12 cellular contexts compared by ENCODE assay signal in the genomic region with DNA sequence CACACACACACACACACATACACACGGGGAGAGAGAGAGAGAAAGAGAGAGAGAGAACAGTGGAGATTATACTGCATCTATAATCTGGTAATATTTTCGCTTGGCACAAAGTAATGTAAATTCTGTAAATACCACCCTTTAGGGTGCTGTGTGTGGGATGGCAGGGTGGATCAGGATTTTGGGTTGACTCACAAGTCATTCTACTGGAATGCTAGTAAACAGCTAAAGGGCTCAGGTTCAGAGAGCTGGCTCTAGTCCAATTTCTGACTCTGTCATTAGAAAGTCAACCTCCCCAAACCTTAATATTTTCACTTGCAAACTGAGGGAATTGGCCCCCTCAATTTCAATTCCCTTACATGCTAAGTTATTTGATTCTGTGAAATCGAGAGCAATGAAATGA.
"Had no signal": no experiment of that assay in that cellular context is flagged by ENCODE, and none has a peak within 500 bp of the region (broad histone marks: within the 10 kb centered on the region; RNA-seq: fewer than 3 reads in every experiment).

No MANE protein-coding gene starts in this region.

- H3K36me3 ChIP-seq: left ventricle myocardium inferior, uterus had no signal

- H3K9me3 ChIP-seq: left ventricle myocardium inferior, uterus had no signal

- H3K4me1 Mint-ChIP-seq: activated naive CD4-positive, alpha-beta T cell treated with anti-CD3 and anti-CD28 coated beads, Interleukin-2, amount 10 ng/mL, durations not matched to agents 7 days and 5 days; naive thymus-derived CD8-positive, alpha-beta T cell; stimulated activated memory B cell treated with anti-CD40 and anti-IgM and Interleukin-4, amounts not matched to agents 10 μg/mL and 1 μg/mL and 100 μg/mL, for 72 hours had no signal

- H3K4me1 ChIP-seq: left ventricle myocardium inferior, uterus had no signal

- H3K4me3 ChIP-seq: dorsolateral prefrontal cortex, left ventricle myocardium inferior, uterus had no signal

- H3K27ac ChIP-seq: dorsolateral prefrontal cortex, left ventricle myocardium inferior, uterus, VCaP had no signal

- ATAC-seq: naive thymus-derived CD8-positive, alpha-beta T cell; stimulated activated memory B cell treated with anti-CD40 and anti-IgM and Interleukin-4, amounts not matched to agents 10 μg/mL and 1 μg/mL and 100 μg/mL, for 72 hours had no signal

- DNase-seq: activated CD4-positive, alpha-beta T cell treated with anti-CD3 and anti-CD28 coated beads, Interleukin-2, amount 50 U/mL, for 48 hours; activated naive CD4-positive, alpha-beta T cell treated with anti-CD3 and anti-CD28 coated beads, Interleukin-2, amount 10 ng/mL, durations not matched to agents 7 days and 5 days; dorsolateral prefrontal cortex; hypothalamus; kidney; left ventricle myocardium inferior; mesenchymal stem cell; naive thymus-derived CD8-positive, alpha-beta T cell; retina; uterus had no signal

- H3K4me3 Mint-ChIP-seq: activated naive CD4-positive, alpha-beta T cell treated with anti-CD3 and anti-CD28 coated beads, Interleukin-2, amount 10 ng/mL, durations not matched to agents 7 days and 5 days; stimulated activated memory B cell treated with anti-CD40 and anti-IgM and Interleukin-4, amounts not matched to agents 10 μg/mL and 1 μg/mL and 100 μg/mL, for 72 hours had no signal

- H3K36me3 Mint-ChIP-seq: activated naive CD4-positive, alpha-beta T cell treated with anti-CD3 and anti-CD28 coated beads, Interleukin-2, amount 10 ng/mL, durations not matched to agents 7 days and 5 days; naive thymus-derived CD8-positive, alpha-beta T cell; stimulated activated memory B cell treated with anti-CD40 and anti-IgM and Interleukin-4, amounts not matched to agents 10 μg/mL and 1 μg/mL and 100 μg/mL, for 72 hours had no signal

- H3K27ac Mint-ChIP-seq: activated naive CD4-positive, alpha-beta T cell treated with anti-CD3 and anti-CD28 coated beads, Interleukin-2, amount 10 ng/mL, durations not matched to agents 7 days and 5 days; naive thymus-derived CD8-positive, alpha-beta T cell; stimulated activated memory B cell treated with anti-CD40 and anti-IgM and Interleukin-4, amounts not matched to agents 10 μg/mL and 1 μg/mL and 100 μg/mL, for 72 hours had no signal

- H3K9me3 Mint-ChIP-seq: activated naive CD4-positive, alpha-beta T cell treated with anti-CD3 and anti-CD28 coated beads, Interleukin-2, amount 10 ng/mL, durations not matched to agents 7 days and 5 days; naive thymus-derived CD8-positive, alpha-beta T cell; stimulated activated memory B cell treated with anti-CD40 and anti-IgM and Interleukin-4, amounts not matched to agents 10 μg/mL and 1 μg/mL and 100 μg/mL, for 72 hours had no signal

- H3K27me3 ChIP-seq: dorsolateral prefrontal cortex, uterus had no signal

- H3K27me3 Mint-ChIP-seq: activated naive CD4-positive, alpha-beta T cell treated with anti-CD3 and anti-CD28 coated beads, Interleukin-2, amount 10 ng/mL, durations not matched to agents 7 days and 5 days; stimulated activated memory B cell treated with anti-CD40 and anti-IgM and Interleukin-4, amounts not matched to agents 10 μg/mL and 1 μg/mL and 100 μg/mL, for 72 hours had no signal
